Comparison of ENCODE assay signal across 12 cellular contexts in the genomic region with DNA sequence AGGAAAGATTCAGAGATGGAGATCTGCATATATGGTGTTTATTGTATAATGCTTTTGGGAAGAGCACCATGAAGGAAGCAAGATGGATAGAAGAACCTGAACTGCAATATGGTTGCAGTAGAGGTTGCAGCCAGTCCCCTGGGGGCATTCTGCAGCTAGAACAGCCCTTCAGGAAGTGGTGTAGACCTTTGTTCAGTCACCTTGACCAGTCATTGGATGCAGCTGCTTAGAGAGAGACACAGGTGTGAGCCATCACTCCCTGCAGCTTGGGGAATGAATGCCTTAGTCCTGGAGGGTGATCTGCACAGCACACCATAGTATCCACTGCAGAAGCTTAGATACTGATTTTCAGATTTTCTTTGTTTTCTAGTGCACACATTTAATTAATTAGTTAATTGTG. TPM values are rescaled to one million over a fixed set of nuclear protein-coding genes. Genes with fewer than 3 reads are reported as not detected.
DNase-seq lines count a peak whose midpoint lies in the region; ATAC-seq and TF ChIP-seq lines count a peak whose summit lies in the region.
"Had no signal": no experiment of that assay in that cellular context is flagged by ENCODE, and none has a peak within 500 bp of the region (broad histone marks: within the 10 kb centered on the region; RNA-seq: fewer than 3 reads in every experiment).

No MANE protein-coding gene starts in this region.

- H3K27me3 Mint-ChIP-seq in MCF 10A (ENCODE audit: insufficient read depth, unreplicated experiment): no peaks in the 10 kb centered on the region
- no peaks in the 10 kb centered on the region for H3K27me3 Mint-ChIP-seq in stimulated activated naive B cell treated with anti-CD40 and anti-IgM and Interleukin-4, amounts not matched to agents 10 μg/mL and 1 μg/mL and 100 μg/mL, for 72 hours

- in situ Hi-C loops in mammary epithelial cell (cut with MboI; ENCODE audit: low sequenced_read_pairs in 2 of 2): no loop called here

- H3K4me1 Mint-ChIP-seq in MCF 10A (ENCODE audit: insufficient read depth, unreplicated experiment): peaks cover 16% of the 10 kb centered on the region
- peaks cover 33 to 75% of the 10 kb centered on the region in 2 donors for H3K4me1 Mint-ChIP-seq in stimulated activated naive B cell treated with anti-CD40 and anti-IgM and Interleukin-4, amounts not matched to agents 10 μg/mL and 1 μg/mL and 100 μg/mL, for 72 hours

- POLR2A ChIA-PET in MCF 10A (lab: Yijun Ruan, JAX): interaction anchor here (1.4 to 2.0 kb wide), 3 partner anchors 14 to 245 kb away, joined by 3 to 6 read pairs (median 5); a partner anchor contains a TSS
- POLR2A ChIA-PET in HEK293T (lab: Yijun Ruan, JAX): no interaction called here

- H3K27me3 ChIP-seq in mammary epithelial cell (ENCODE audit: insufficient read depth, low read length) (no peaks in the 10 kb centered on the region), body of pancreas (no peaks in the 10 kb centered on the region)

- ATAC-seq in HG02678 (IDR thresholded peaks at IDR 0.05; ENCODE audit: unreplicated experiment): peak; percentile 54
- peak; percentile 78 to 84 for ATAC-seq in stimulated activated naive B cell treated with anti-CD40 and anti-IgM and Interleukin-4, amounts not matched to agents 10 μg/mL and 1 μg/mL and 100 μg/mL, for 72 hours (replicated peaks)
- ATAC-seq in body of pancreas: no peak
- ATAC-seq: psoas muscle, Right ventricle myocardium inferior had no signal

- H3K36me3 ChIP-seq in mammary epithelial cell (ENCODE audit: insufficient read depth, low read length): no peaks in the 10 kb centered on the region
- no peaks in the 10 kb centered on the region for H3K36me3 ChIP-seq in body of pancreas (replicated peaks in 1 of 2; ENCODE audit: insufficient read depth in 1 of 2, low read depth in 2 of 2)

- intact Hi-C loops in mammary epithelial cell (cut with micrococcal nuclease): no loop called here
- intact Hi-C loops in MCF 10A (cut with micrococcal nuclease): no loop called here
- intact Hi-C loops in body of pancreas (cut with DNase I): no loop called here

- H3K27ac Mint-ChIP-seq in MCF 10A (ENCODE audit: low read depth, unreplicated experiment): no peak overlapping the region
- H3K27ac Mint-ChIP-seq in stimulated activated naive B cell treated with anti-CD40 and anti-IgM and Interleukin-4, amounts not matched to agents 10 μg/mL and 1 μg/mL and 100 μg/mL, for 72 hours: no peak overlapping the region

- H3K9me3 Mint-ChIP-seq in MCF 10A (ENCODE audit: unreplicated experiment): no peaks in the 10 kb centered on the region
- peaks cover 2 to 5% of the 10 kb centered on the region in 2 donors for H3K9me3 Mint-ChIP-seq in stimulated activated naive B cell treated with anti-CD40 and anti-IgM and Interleukin-4, amounts not matched to agents 10 μg/mL and 1 μg/mL and 100 μg/mL, for 72 hours
- H3K9me3 Mint-ChIP-seq: immature natural killer cell had no signal

- dilution Hi-C loops in mammary epithelial cell (cut with HindIII; ENCODE audit: low sequenced_read_pairs): no loop called here

- H4K20me1 ChIP-seq in mammary epithelial cell (ENCODE audit: insufficient read depth, low read length): no peaks in the 10 kb centered on the region

- H3K4me3 ChIP-seq in mammary epithelial cell (replicated peaks in 1 of 3; ENCODE audit: insufficient read depth in 1 of 3, low read depth in 2 of 3, low read length in 3 of 3): no peak overlapping the region
- H3K4me3 ChIP-seq in body of pancreas: no peak overlapping the region
- H3K4me3 ChIP-seq: psoas muscle had no signal

- H3K4me3 Mint-ChIP-seq in MCF 10A (ENCODE audit: unreplicated experiment): no peak overlapping the region
- H3K4me3 Mint-ChIP-seq in stimulated activated naive B cell treated with anti-CD40 and anti-IgM and Interleukin-4, amounts not matched to agents 10 μg/mL and 1 μg/mL and 100 μg/mL, for 72 hours: no peak overlapping the region

- H2AFZ ChIP-seq in mammary epithelial cell (ENCODE audit: low read depth, low read length): no peak overlapping the region

- no peak overlapping the region for H3K9ac ChIP-seq in mammary epithelial cell (ENCODE audit: insufficient read depth, low read length)

- H3K36me3 Mint-ChIP-seq in MCF 10A (ENCODE audit: insufficient read depth, unreplicated experiment): no peaks in the 10 kb centered on the region
- peaks cover 5 to 22% of the 10 kb centered on the region in 2 donors for H3K36me3 Mint-ChIP-seq in stimulated activated naive B cell treated with anti-CD40 and anti-IgM and Interleukin-4, amounts not matched to agents 10 μg/mL and 1 μg/mL and 100 μg/mL, for 72 hours
- H3K36me3 Mint-ChIP-seq: immature natural killer cell had no signal

- DNase-seq in mammary epithelial cell (peak; percentile 38), MCF 10A (ENCODE audit: unreplicated experiment) (no peak), M059J (ENCODE audit: low read depth) (peak; percentile 50), amniotic stem cell (lab: John Stamatoyannopoulos, UW) (no peak), body of pancreas (no peak), HEK293T (ENCODE audit: extremely low spot score) (no peak)
- no peak for DNase-seq in stimulated activated naive B cell treated with anti-CD40 and anti-IgM and Interleukin-4, amounts not matched to agents 10 μg/mL and 1 μg/mL and 100 μg/mL, for 72 hours
- DNase-seq: immature natural killer cell, KG1, psoas muscle had no signal

- peaks cover 94% of the 10 kb centered on the region for H3K79me2 ChIP-seq in mammary epithelial cell (ENCODE audit: insufficient read depth, low read length)

- H3K9me3 ChIP-seq in mammary epithelial cell (replicated peaks; ENCODE audit: insufficient read depth, low read length) (no peaks in the 10 kb centered on the region), body of pancreas (no peaks in the 10 kb centered on the region)
- H3K9me3 ChIP-seq: psoas muscle had no signal

- TF ChIP-seq CTCF in mammary epithelial cell (conservative IDR thresholded peaks at IDR 0.05 in 1 of 2, IDR thresholded peaks at IDR 0.05 in 1 of 2; ENCODE audit: extremely low read depth in 1 of 2, insufficient read depth in 1 of 2, low read depth in 1 of 2, low read length in 2 of 2) (no peak), MCF 10A (IDR thresholded peaks at IDR 0.05; ENCODE audit: unreplicated experiment) (no peak), body of pancreas (IDR thresholded peaks at IDR 0.05) (no peak)

- H3K4me2 ChIP-seq in mammary epithelial cell (ENCODE audit: insufficient read depth, low read depth, low read length): no peak overlapping the region

- BruUV-seq in mammary epithelial cell (replicated peaks; lab: Mats Ljungman, UMichigan) (no TSS peak), MCF 10A (replicated peaks; lab: Mats Ljungman, UMichigan) (no TSS peak)

- peaks cover 4% of the 10 kb centered on the region for H3K4me1 ChIP-seq in mammary epithelial cell (ENCODE audit: insufficient read depth, low read length)
- peaks cover 4% of the 10 kb centered on the region for H3K4me1 ChIP-seq in body of pancreas

- TF ChIP-seq POLR2A in body of pancreas (IDR thresholded peaks at IDR 0.05): no peak

- no peak overlapping the region for H3K27ac ChIP-seq in mammary epithelial cell (ENCODE audit: insufficient read depth, low read depth, low read length)
- H3K27ac ChIP-seq in body of pancreas: no peak overlapping the region
- H3K27ac ChIP-seq: psoas muscle had no signal

- CTCF ChIA-PET in mammary epithelial cell (lab: Charles Lee; ENCODE audit: low non-redundant PET): interaction anchor here (1.0 kb wide), 1 partner anchor 43 kb away, joined by 5 read pairs; no protein-coding TSS in a partner anchor
- CTCF ChIA-PET in MCF 10A (lab: Yijun Ruan, JAX): interaction anchor here (0.5 to 2.1 kb wide), 7 partner anchors 9 to 266 kb away, joined by 3 to 5 read pairs (median 4); no protein-coding TSS in a partner anchor
- CTCF ChIA-PET in HEK293T (lab: Yijun Ruan, JAX): interaction anchor here (0.5 kb wide), 1 partner anchor 1729 kb away, joined by 3 read pairs; no protein-coding TSS in a partner anchor

TF ChIP-seq in HEK293T, 16 proteins besides CTCF, POLR2A, EP300 and RAD21:
- TF ChIP-seq SP1 (IDR thresholded peaks at IDR 0.05) (no peak), FOXK2 (IDR thresholded peaks at IDR 0.05) (no peak), TARDBP (IDR thresholded peaks at IDR 0.05) (no peak), BHLHE40 (IDR thresholded peaks at IDR 0.05; ENCODE audit: borderline replicate concordance) (no peak), HDGF (IDR thresholded peaks at IDR 0.05; ENCODE audit: borderline replicate concordance) (no peak), ELF4 (IDR thresholded peaks at IDR 0.05) (no peak), ARNT (IDR thresholded peaks at IDR 0.05) (no peak), SUZ12 (IDR thresholded peaks at IDR 0.05) (no peak), LEF1 (IDR thresholded peaks at IDR 0.05; ENCODE audit: borderline replicate concordance) (no peak), ZNF384 (IDR thresholded peaks at IDR 0.05) (no peak), NFRKB (IDR thresholded peaks at IDR 0.05) (no peak), CTBP1 (IDR thresholded peaks at IDR 0.05; ENCODE audit: borderline replicate concordance) (no peak), FOXM1 (IDR thresholded peaks at IDR 0.05; ENCODE audit: borderline replicate concordance) (no peak), L3MBTL2 (conservative IDR thresholded peaks at IDR 0.05) (no peak), FOXA1 (IDR thresholded peaks at IDR 0.05) (no peak)
- TF ChIP-seq, protein P1, sequence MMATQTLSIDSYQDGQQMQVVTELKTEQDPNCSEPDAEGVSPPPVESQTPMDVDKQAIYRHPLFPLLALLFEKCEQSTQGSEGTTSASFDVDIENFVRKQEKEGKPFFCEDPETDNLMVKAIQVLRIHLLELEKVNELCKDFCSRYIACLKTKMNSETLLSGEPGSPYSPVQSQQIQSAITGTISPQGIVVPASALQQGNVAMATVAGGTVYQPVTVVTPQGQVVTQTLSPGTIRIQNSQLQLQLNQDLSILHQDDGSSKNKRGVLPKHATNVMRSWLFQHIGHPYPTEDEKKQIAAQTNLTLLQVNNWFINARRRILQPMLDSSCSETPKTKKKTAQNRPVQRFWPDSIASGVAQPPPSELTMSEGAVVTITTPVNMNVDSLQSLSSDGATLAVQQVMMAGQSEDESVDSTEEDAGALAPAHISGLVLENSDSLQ (IDR thresholded peaks at IDR 0.05): no peak

RNA-seq across cellular contexts. Expression of a gene that starts 42.3 kb away (rescaled TPM):
- total RNA-seq in mammary epithelial cell (10 to 100 TPM; 51.2 to 89.2 TPM), MCF 10A (2022) (51.1 and 54.4 TPM in 2 replicates), body of pancreas (10 to 100 TPM; 39.2 to 49.5 TPM)
- 48.0 TPM for polyA plus RNA-seq in mammary epithelial cell
- 71.3 TPM for polyA minus RNA-seq in mammary epithelial cell
- total RNA-seq in M059J (2014; rRNA removed; shearing (Covaris generic)): 181 and 192 TPM in 2 replicates

Comparison
In these comparisons a context has a peak if more than half of its experiments do, and no peak if none do; other contexts are left out.
1. DNase-seq: peak in mammary epithelial cell (single experiment) and M059J (single experiment); none in MCF 10A (single experiment), stimulated activated naive B cell treated with anti-CD40 and anti-IgM and Interleukin-4, amounts not matched to agents 10 μg/mL and 1 μg/mL and 100 μg/mL, for 72 hours (single experiment), amniotic stem cell (single experiment), body of pancreas (0 of 4) and HEK293T (single experiment).